Comparison of ENCODE assay signal across 28 cellular contexts in genomic region chr9:118721923-118722322, GRCh38.
"Had no signal": no experiment of that assay in that cellular context is flagged by ENCODE, and none has a peak within 500 bp of the region (broad histone marks: within the 10 kb centered on the region; RNA-seq: fewer than 3 reads in every experiment).

No MANE protein-coding gene starts in this region.

- DNase-seq: activated CD4-positive, alpha-beta memory T cell treated with anti-CD3 and anti-CD28 coated beads for 36 hours; activated CD4-positive, alpha-beta T cell treated with anti-CD3 and anti-CD28 coated beads for 36 hours; activated CD4-positive, alpha-beta T cell treated with anti-CD3 and anti-CD28 coated beads, Interleukin-2, amount 10 ng/mL, durations not matched to agents 24 days and 14 days; activated CD4-positive, CD25-positive, alpha-beta regulatory T cell; activated CD4-positive, CD25-positive, alpha-beta regulatory T cell treated with anti-CD3 and anti-CD28 coated beads, Interleukin-2, amount 50 U/mL, for 72 hours; activated CD8-positive, alpha-beta memory T cell treated with anti-CD3 and anti-CD28 coated beads, Interleukin-2, amount 10 ng/mL, durations not matched to agents 7 days and 5 days; activated CD8-positive, alpha-beta memory T cell treated with anti-CD3 and anti-CD28 coated beads, Interleukin-2, amount 50 U/mL, for 4 hours; activated CD8-positive, alpha-beta T cell treated with anti-CD3 and anti-CD28 coated beads, Interleukin-2, amount 10 ng/mL, durations not matched to agents 7 days and 5 days; activated effector memory CD4-positive, alpha-beta T cell treated with anti-CD3 and anti-CD28 coated beads, Interleukin-2, amount 50 U/mL, for 16 hours; activated naive CD4-positive, alpha-beta T cell treated with anti-CD3 and anti-CD28 coated beads for 36 hours; activated naive CD8-positive, alpha-beta T cell treated with anti-CD3 and anti-CD28 coated beads for 36 hours; activated naive CD8-positive, alpha-beta T cell treated with anti-CD3 and anti-CD28 coated beads, Interleukin-2, amount 50 U/mL, for 24 hours; activated T-cell treated with anti-CD3 and anti-CD28 coated beads, Interleukin-2, amount 50 U/mL, for 1 hour; activated T-cell treated with anti-CD3 and anti-CD28 coated beads, Interleukin-2, amount 50 U/mL, for 48 hours; adrenal gland; amygdala; aorta; body of pancreas; caudate nucleus; cortex of kidney; dermis blood vessel endothelial cell; effector CD4-positive, alpha-beta T cell; effector memory CD8-positive, alpha-beta T cell; erythroblast; foreskin keratinocyte; gastrocnemius medialis; glutamatergic neuron; heart left ventricle had no signal

- ATAC-seq: activated CD4-positive, alpha-beta T cell treated with anti-CD3 and anti-CD28 coated beads for 36 hours; activated CD8-positive, alpha-beta memory T cell treated with anti-CD3 and anti-CD28 coated beads, Interleukin-2, amount 10 ng/mL, durations not matched to agents 7 days and 5 days; activated CD8-positive, alpha-beta T cell treated with anti-CD3 and anti-CD28 coated beads, Interleukin-2, amount 10 ng/mL, durations not matched to agents 7 days and 5 days; activated naive CD8-positive, alpha-beta T cell treated with anti-CD3 and anti-CD28 coated beads, Interleukin-2, amount 50 U/mL, for 24 hours; body of pancreas; effector memory CD8-positive, alpha-beta T cell; foreskin keratinocyte; gastrocnemius medialis; heart left ventricle had no signal
